ENCODE assay signal across 8 cellular contexts in genomic region chr1:57423135-57424131, GRCh38. TPM values are rescaled to one million over a fixed set of nuclear protein-coding genes. Genes with fewer than 3 reads are reported as not detected.
DNase-seq lines count a peak whose midpoint lies in the region; ATAC-seq and TF ChIP-seq lines count a peak whose summit lies in the region.

Gene DAB1, minus strand, starts transcription at chr1:57424060. Its CDS starts 133,030 bp downstream, at chr1:57291030.

- POLR2A ChIA-PET in MCF 10A (lab: Yijun Ruan, JAX) = interaction anchor here (0.6 kb wide), 1 partner anchor 151 kb away, joined by 3 read pairs; no protein-coding TSS in a partner anchor

- H3K36me3 Mint-ChIP-seq in activated T-cell treated with anti-CD3 and anti-CD28 coated beads, Interleukin-2, amount 50 U/mL, for 4 hours (ENCODE audit: insufficient read depth) = no peaks in the 10 kb centered on the region
- H3K36me3 Mint-ChIP-seq in MCF 10A (ENCODE audit: insufficient read depth, unreplicated experiment) = no peaks in the 10 kb centered on the region

- intact Hi-C loops in MCF 10A (cut with micrococcal nuclease) = loop anchor here (5.0 kb wide), 1 partner anchor 739 kb away; no protein-coding TSS in a partner anchor

- no peak within 1 kb of the TSS for H3K27ac ChIP-seq in temporal lobe (ENCODE audit: low read depth, low read length)

- no TSS peak for BruUV-seq in MCF 10A (replicated peaks; lab: Mats Ljungman, UMichigan)

- ATAC-seq in activated T-cell treated with anti-CD3 and anti-CD28 coated beads, Interleukin-2, amount 50 U/mL, for 4 hours = peak; percentile 41
- no peak for ATAC-seq in HG03175 (IDR thresholded peaks at IDR 0.05; ENCODE audit: unreplicated experiment)
- ATAC-seq in HG03439 (IDR thresholded peaks at IDR 0.05; ENCODE audit: unreplicated experiment) = no peak

- H3K27ac Mint-ChIP-seq in MCF 10A (ENCODE audit: low read depth, unreplicated experiment) = no peak within 1 kb of the TSS

- DNase-seq in activated T-cell treated with anti-CD3 and anti-CD28 coated beads, Interleukin-2, amount 50 U/mL, for 4 hours = no peak
- DNase-seq in activated T-cell treated with anti-CD3 and anti-CD28 coated beads for 4 hours (no peak), MCF 10A (ENCODE audit: unreplicated experiment) (no peak), kidney tubule cell (ENCODE audit: low spot score) (peak; percentile 36), SK-N-DZ (ENCODE audit: low spot score) (no peak)

- peaks cover 60% of the 10 kb centered on the region for H3K27me3 Mint-ChIP-seq in activated T-cell treated with anti-CD3 and anti-CD28 coated beads, Interleukin-2, amount 50 U/mL, for 4 hours (ENCODE audit: low read depth)
- H3K27me3 Mint-ChIP-seq in MCF 10A (ENCODE audit: insufficient read depth, unreplicated experiment) = peaks cover 77% of the 10 kb centered on the region

- H3K9me3 Mint-ChIP-seq in activated T-cell treated with anti-CD3 and anti-CD28 coated beads, Interleukin-2, amount 50 U/mL, for 4 hours = no peaks in the 10 kb centered on the region
- no peaks in the 10 kb centered on the region for H3K9me3 Mint-ChIP-seq in MCF 10A (ENCODE audit: unreplicated experiment)

- no peak for TF ChIP-seq CTCF in MCF 10A (IDR thresholded peaks at IDR 0.05; ENCODE audit: unreplicated experiment)

- CTCF ChIA-PET in MCF 10A (lab: Yijun Ruan, JAX) = interaction anchor here (0.6 to 0.7 kb wide), 2 partner anchors 183 to 323 kb away, joined by 3 to 6 read pairs; no protein-coding TSS in a partner anchor

- peaks cover 2% of the 10 kb centered on the region for H3K4me1 Mint-ChIP-seq in activated T-cell treated with anti-CD3 and anti-CD28 coated beads, Interleukin-2, amount 50 U/mL, for 4 hours (ENCODE audit: low read depth)
- peaks cover 8% of the 10 kb centered on the region for H3K4me1 Mint-ChIP-seq in MCF 10A (ENCODE audit: insufficient read depth, unreplicated experiment)

- H3K4me3 Mint-ChIP-seq in activated T-cell treated with anti-CD3 and anti-CD28 coated beads, Interleukin-2, amount 50 U/mL, for 4 hours = peak within 1 kb of the TSS; percentile 26
- H3K4me3 Mint-ChIP-seq in MCF 10A (ENCODE audit: unreplicated experiment) = peak within 1 kb of the TSS; percentile 60

RNA-seq across cellular contexts. Expression of gene DAB1, which starts in this region (rescaled TPM):
- not detected for total RNA-seq in activated T-cell treated with anti-CD3 and anti-CD28 coated beads, Interleukin-2, amount 50 U/mL, for 4 hours
- total RNA-seq in MCF 10A (2022) (not detected in 2 replicates), temporal lobe (42.3 TPM)
- 0.07 and 0.16 TPM in 2 replicates for polyA plus RNA-seq in SK-N-DZ (2014; cell fraction: cytosol; rRNA removed)
- not detected in 2 replicates for polyA plus RNA-seq in SK-N-DZ (2014; cell fraction: nucleus; rRNA removed)

Comparison
In these comparisons a context has a peak if more than half of its experiments do, and no peak if none do; other contexts are left out.
1. RNA of gene DAB1 (total RNA-seq): 42.3 TPM in temporal lobe (single experiment); not detected in MCF 10A and not detected in activated T-cell treated with anti-CD3 and anti-CD28 coated beads, Interleukin-2, amount 50 U/mL, for 4 hours; every median in the first group is over 10 times any median in the second.
2. Peak in ATAC-seq in activated T-cell treated with anti-CD3 and anti-CD28 coated beads, Interleukin-2, amount 50 U/mL, for 4 hours; RNA of the gene not detected or under 1 TPM.